Comparison of ENCODE assay signal across 28 cellular contexts in genomic region chr1:164363980-164364379, GRCh38.
"Had no signal": no experiment of that assay in that cellular context is flagged by ENCODE, and none has a peak within 500 bp of the region (broad histone marks: within the 10 kb centered on the region; RNA-seq: fewer than 3 reads in every experiment).

No MANE protein-coding gene starts in this region.

- H3K36me3 ChIP-seq: esophagus muscularis mucosa, gastroesophageal sphincter, heart right ventricle, neutrophil, sigmoid colon, tibial nerve, upper lobe of right lung, uterus had no signal

- H3K27me3 ChIP-seq: esophagus muscularis mucosa, foreskin keratinocyte, gastroesophageal sphincter, heart right ventricle, neutrophil, sigmoid colon, testis, tibial nerve, upper lobe of right lung, uterus had no signal

- H3K9me3 ChIP-seq: testis, uterus had no signal

- DNase-seq: dermis blood vessel endothelial cell; effector memory CD4-positive, alpha-beta T cell; foreskin keratinocyte; heart right ventricle; hippocampal formation; immature natural killer cell; islet precursor cell; kidney glomerular epithelial cell; mesenchymal stem cell; mucosa of descending colon; naive B cell; right cardiac atrium; sigmoid colon; stimulated activated CD4-positive, alpha-beta T cell treated with anti-CD3 and anti-CD28 coated beads, Interleukin-2, amount 100 ng/mL, for 24 hours; stimulated activated CD4-positive, alpha-beta T cell treated with anti-CD3 and anti-CD28 coated beads, Interleukin-4, amount 100 ng/mL, for 24 hours; stimulated activated naive CD4-positive, alpha-beta T cell treated with Interleukin-2 at 50 U/mL for 16 hours; substantia nigra; testis; upper lobe of right lung; uterus had no signal

- H3K4me3 ChIP-seq: coronary artery, esophagus muscularis mucosa, gastroesophageal sphincter, heart right ventricle, mucosa of descending colon, sigmoid colon, testis, tibial nerve, upper lobe of right lung, uterus had no signal

- H3K4me1 ChIP-seq: foreskin keratinocyte, parathyroid adenoma, testis, tibial nerve, upper lobe of right lung, uterus had no signal

- H3K27ac ChIP-seq: coronary artery, esophagus muscularis mucosa, foreskin keratinocyte, gastroesophageal sphincter, heart right ventricle, neutrophil, parathyroid adenoma, sigmoid colon, testis, tibial nerve, upper lobe of right lung, uterus had no signal

- ATAC-seq: foreskin keratinocyte; gastroesophageal sphincter; mucosa of descending colon; natural killer cell treated with Interleukin-12 subunit alpha and Interleukin-12 subunit beta and Interleukin-15 and Interleukin-18, amount 100 ng/mL, for 72 hours; right cardiac atrium; stimulated activated effector memory CD8-positive, alpha-beta T cell treated with anti-CD3 and anti-CD28 coated beads, Interleukin-12 subunit alpha, Interleukin-12 subunit beta, amount 100 ng/mL, for 72 hours; upper lobe of right lung had no signal
